ENCODE assay signal across 16 cellular contexts in genomic region chr4:147877308-147877771, GRCh38.
DNase-seq lines count a peak whose midpoint lies in the region; ATAC-seq and TF ChIP-seq lines count a peak whose summit lies in the region.
"Had no signal": no experiment of that assay in that cellular context is flagged by ENCODE, and none has a peak within 500 bp of the region (broad histone marks: within the 10 kb centered on the region; RNA-seq: fewer than 3 reads in every experiment).

No MANE protein-coding gene starts in this region.

- H3K27me3 Mint-ChIP-seq in HFFc6 (ENCODE audit: insufficient read depth), result no peaks in the 10 kb centered on the region
- H3K27me3 Mint-ChIP-seq in T-helper 17 cell, result no peaks in the 10 kb centered on the region
- H3K27me3 Mint-ChIP-seq in nephron progenitor cell (ENCODE audit: low read depth, poor library complexity), result no peaks in the 10 kb centered on the region
- H3K27me3 Mint-ChIP-seq in effector memory CD8-positive, alpha-beta T cell, result no peaks in the 10 kb centered on the region
- H3K27me3 Mint-ChIP-seq: B cell had no signal

- DNase-seq in EH (ENCODE audit: low read depth), result peak; percentile 33
- no peak for DNase-seq in HFFc6
- DNase-seq in T-helper 17 cell, result no peak
- no peak for DNase-seq in nephron progenitor cell
- no peak for DNase-seq in activated CD8-positive, alpha-beta memory T cell treated with anti-CD3 and anti-CD28 coated beads for 24 hours
- no peak for DNase-seq in effector memory CD8-positive, alpha-beta T cell
- DNase-seq: Calu3; CD8-positive, alpha-beta T cell; DMS79 treated with DMSO at 0.1 percent for 48 hours; EL; H9 had no signal

- H3K4me3 Mint-ChIP-seq in HFFc6, result no peak overlapping the region
- no peak overlapping the region for H3K4me3 Mint-ChIP-seq in T-helper 17 cell
- H3K4me3 Mint-ChIP-seq in nephron progenitor cell, result no peak overlapping the region
- no peak overlapping the region for H3K4me3 Mint-ChIP-seq in effector memory CD8-positive, alpha-beta T cell
- H3K4me3 Mint-ChIP-seq: B cell; CD8-positive, alpha-beta T cell; H9 had no signal

- H3K4me1 Mint-ChIP-seq in HFFc6 (ENCODE audit: low read depth) (peaks cover 31% of the 10 kb centered on the region), T-helper 17 cell (peaks cover 3% of the 10 kb centered on the region), nephron progenitor cell (peaks cover 4% of the 10 kb centered on the region)
- peaks cover 0 to 1% of the 10 kb centered on the region in 2 donors for H3K4me1 Mint-ChIP-seq in effector memory CD8-positive, alpha-beta T cell (ENCODE audit: low read depth in 2 of 2)
- H3K4me1 Mint-ChIP-seq: B cell, H9 had no signal

- no peaks in the 10 kb centered on the region for H3K9me3 ChIP-seq in T-helper 17 cell (ENCODE audit: control insufficient read depth, low read length, poor library complexity, severe bottlenecking)
- H3K9me3 ChIP-seq: BLaER1 treated with 17β-estradiol and CSF1 and Interleukin-3, amounts not matched to agents 10 nM and 100 nM had no signal

- H3K36me3 Mint-ChIP-seq in HFFc6 (ENCODE audit: low read depth) (peaks cover 21% of the 10 kb centered on the region), T-helper 17 cell (ENCODE audit: low read depth) (peaks cover 10% of the 10 kb centered on the region), nephron progenitor cell (ENCODE audit: low read depth) (peaks cover 61% of the 10 kb centered on the region)
- H3K36me3 Mint-ChIP-seq in effector memory CD8-positive, alpha-beta T cell (ENCODE audit: insufficient read depth), result peaks cover 4% of the 10 kb centered on the region

- ATAC-seq in T-helper 17 cell, result no peak
- ATAC-seq in effector memory CD8-positive, alpha-beta T cell (replicated peaks), result no peak
- no peak for ATAC-seq in GM21447 (IDR thresholded peaks at IDR 0.05; ENCODE audit: unreplicated experiment)
- ATAC-seq: CD8-positive, alpha-beta T cell; GM12878; HepG2 had no signal

- peak overlapping the region; percentile 48 for H3K27ac Mint-ChIP-seq in HFFc6
- peak overlapping the region; percentile 43 for H3K27ac Mint-ChIP-seq in T-helper 17 cell
- peak overlapping the region; percentile 32 for H3K27ac Mint-ChIP-seq in nephron progenitor cell
- no peak overlapping the region for H3K27ac Mint-ChIP-seq in effector memory CD8-positive, alpha-beta T cell
- H3K27ac Mint-ChIP-seq: B cell; CD8-positive, alpha-beta T cell; H9 had no signal

- TF ChIP-seq CTCF in HFFc6 (IDR thresholded peaks at IDR 0.05) (no peak), nephron progenitor cell (IDR thresholded peaks at IDR 0.05) (no peak)

- H3K9me3 Mint-ChIP-seq in HFFc6 (no peaks in the 10 kb centered on the region), nephron progenitor cell (no peaks in the 10 kb centered on the region)
- H3K9me3 Mint-ChIP-seq in effector memory CD8-positive, alpha-beta T cell, result no peaks in the 10 kb centered on the region
- H3K9me3 Mint-ChIP-seq: CD8-positive, alpha-beta T cell; H9 had no signal

Comparison
In these comparisons a context has a peak if more than half of its experiments do, and no peak if none do; other contexts are left out.
1. H3K27ac Mint-ChIP-seq: peak in HFFc6 (single experiment), T-helper 17 cell (single experiment) and nephron progenitor cell (single experiment); none in effector memory CD8-positive, alpha-beta T cell (0 of 2).